Comparison of ENCODE assay signal across 26 cellular contexts in genomic region chr2:240601831-240602160, GRCh38. TPM values are rescaled to one million over a fixed set of nuclear protein-coding genes. Genes with fewer than 3 reads are reported as not detected.
DNase-seq lines count a peak whose midpoint lies in the region; ATAC-seq, FAIRE-seq and TF ChIP-seq lines count a peak whose summit lies in the region.
"Had no signal": no experiment of that assay in that cellular context is flagged by ENCODE, and none has a peak within 500 bp of the region (broad histone marks: within the 10 kb centered on the region; RNA-seq: fewer than 3 reads in every experiment).

No MANE protein-coding gene starts in this region.

- no peaks in the 10 kb centered on the region for H3K9me3 ChIP-seq in heart right ventricle
- no peaks in the 10 kb centered on the region for H3K9me3 ChIP-seq in mucosa of descending colon
- H3K9me3 ChIP-seq in upper lobe of right lung, result no peaks in the 10 kb centered on the region
- H3K9me3 ChIP-seq: Caco-2, esophagus muscularis mucosa, heart left ventricle, pancreas, SK-N-SH had no signal

- no peak overlapping the region for H3K4me3 ChIP-seq in heart right ventricle
- H3K4me3 ChIP-seq in bronchial epithelial cell (ENCODE audit: low read depth, low read length), result no peak overlapping the region
- no peak overlapping the region for H3K4me3 ChIP-seq in mucosa of descending colon
- no peak overlapping the region for H3K4me3 ChIP-seq in upper lobe of right lung
- H3K4me3 ChIP-seq: esophagus muscularis mucosa, GM23248, heart left ventricle, pancreas had no signal

- H3K27me3 ChIP-seq in heart right ventricle (no peaks in the 10 kb centered on the region), bronchial epithelial cell (ENCODE audit: control insufficient read depth, insufficient read depth, low read length) (no peaks in the 10 kb centered on the region), upper lobe of right lung (no peaks in the 10 kb centered on the region)
- H3K27me3 ChIP-seq: esophagus muscularis mucosa, heart left ventricle, pancreas had no signal

- H3K4me1 ChIP-seq in heart right ventricle, result peaks cover 0 to 18% (median 10%) of the 10 kb centered on the region in 9 donors
- peaks cover 17% of the 10 kb centered on the region for H3K4me1 ChIP-seq in mucosa of descending colon (ENCODE audit: low read depth)
- H3K4me1 ChIP-seq in upper lobe of right lung, result peaks cover 4% of the 10 kb centered on the region
- H3K4me1 ChIP-seq: Caco-2, pancreas had no signal

- ATAC-seq in Right ventricle myocardium superior (ENCODE audit: poor library complexity) (no peak), heart right ventricle (no peak), mucosa of descending colon (no peak), upper lobe of right lung (no peak), GM18502 (IDR thresholded peaks at IDR 0.05; ENCODE audit: poor library complexity, unreplicated experiment) (no peak)
- ATAC-seq: heart left ventricle, pancreas, right cardiac atrium had no signal

- H3K36me3 ChIP-seq in heart right ventricle (peaks cover 0 to 49% (median 8%) of the 10 kb centered on the region in 9 donors), bronchial epithelial cell (ENCODE audit: control insufficient read depth, insufficient read depth, low read length) (peaks cover 4% of the 10 kb centered on the region), mucosa of descending colon (ENCODE audit: low read depth) (no peaks in the 10 kb centered on the region), upper lobe of right lung (peaks cover 20% of the 10 kb centered on the region)
- H3K36me3 ChIP-seq: pancreas had no signal

- DNase-seq in Right ventricle myocardium superior (peak; percentile 29), heart right ventricle (no peak), bronchial epithelial cell (ENCODE audit: low read depth) (no peak), mucosa of descending colon (peak in 2 of 3 donors; percentile 22 to 51), upper lobe of right lung (peak; percentile 55), NK-92 (lab: John Stamatoyannopoulos, UW; ENCODE audit: unreplicated experiment) (no peak)
- DNase-seq: activated B cell treated with CpG ODN at 0.5 μM for 24 hours; C1 segment of cervical spinal cord; DND-41; foreskin fibroblast; GF-D8; GM23248; kidney glomerular epithelial cell; NCI-H2029; NCI-H526; NK-92 treated with Interleukin-12 subunit alpha and Interleukin-12 subunit beta, amount 100 ng/mL, for 24 hours; SK-N-SH; stimulated activated CD4-positive, alpha-beta T cell treated with anti-CD3 and anti-CD28 coated beads, Interleukin-12 subunit alpha, Interleukin-12 subunit beta, amount 100 ng/mL, for 4 hours; stimulated activated CD4-positive, alpha-beta T cell treated with anti-CD3 and anti-CD28 coated beads, Interleukin-2, amount 100 ng/mL, for 48 hours had no signal

- H3K27ac ChIP-seq in heart right ventricle (no peak overlapping the region), upper lobe of right lung (no peak overlapping the region)
- H3K27ac ChIP-seq: esophagus muscularis mucosa, GM23248, heart left ventricle, pancreas had no signal

- WGBS in heart right ventricle, 2 donors, result 92 to 94% methylated on average over 11 of the region's 11 CpGs

- peak; percentile 50 for FAIRE-seq in bronchial epithelial cell (lab: Jason Lieb, UNC)
- FAIRE-seq: endometrium, pancreas had no signal

- TF ChIP-seq CTCF in heart right ventricle (IDR thresholded peaks at IDR 0.05), result no peak
- no peak for TF ChIP-seq CTCF in bronchial epithelial cell (IDR thresholded peaks at IDR 0.05; ENCODE audit: insufficient read depth, low read length, severe bottlenecking)
- TF ChIP-seq CTCF in mucosa of descending colon (IDR thresholded peaks at IDR 0.05), result no peak
- TF ChIP-seq CTCF in upper lobe of right lung (IDR thresholded peaks at IDR 0.05), result no peak

- intact Hi-C loops in Right ventricle myocardium superior (cut with DNase I), result no loop called here
- intact Hi-C loops in heart right ventricle (cut with DNase I), result loop anchor here in 1 of 10 donors (5.0 kb wide), 1 partner anchor 241 kb away; no protein-coding TSS in a partner anchor
- intact Hi-C loops in mucosa of descending colon (cut with DNase I, micrococcal nuclease), result no loop called here
- intact Hi-C loops in upper lobe of right lung (cut with DNase I), result no loop called here

RNA-seq across cellular contexts. Expression of gene CAPN10, which starts 15.3 kb away (rescaled TPM):
- total RNA-seq in Right ventricle myocardium superior, result 49.7 TPM
- 10 to 100 TPM; 16.8 to 73.8 (median 21.0) TPM for total RNA-seq in heart right ventricle
- polyA plus RNA-seq in heart right ventricle, result 10 to 100 TPM; 19.1 to 89.5 TPM
- 13.4 and 22.4 TPM in 2 replicates for total RNA-seq in bronchial epithelial cell
- 10 to 100 TPM; 34.0 to 55.5 (median 40.4) TPM for total RNA-seq in mucosa of descending colon
- 31.8 TPM for total RNA-seq in upper lobe of right lung

RNA-seq across cellular contexts. Expression of gene GPR35, which starts 23.5 kb away (rescaled TPM):
- 2.0 TPM for total RNA-seq in Right ventricle myocardium superior
- 1 to 10 TPM in 4 of 10 donors, under 1 TPM in 6; 0.40 to 2.1 (median 0.86) TPM for total RNA-seq in heart right ventricle
- 1 to 10 TPM; 1.4 to 5.2 TPM for polyA plus RNA-seq in heart right ventricle
- 0.26 and 0.38 TPM in 2 replicates for total RNA-seq in bronchial epithelial cell
- 100 to 1,000 TPM in 1 of 3 donors, 10 to 100 TPM in 2; 47.1 to 132 (median 76.8) TPM for total RNA-seq in mucosa of descending colon
- total RNA-seq in upper lobe of right lung, result 3.4 TPM
- total RNA-seq: GM23248 had no signal

RNA-seq across cellular contexts. Expression of gene RNPEPL1, which starts 33.5 kb away (rescaled TPM):
- total RNA-seq in Right ventricle myocardium superior (89.5 TPM), heart right ventricle (100 to 1,000 TPM in 2 of 10 donors, 10 to 100 TPM in 8; 62.8 to 116 (median 73.3) TPM), bronchial epithelial cell (10.8 and 12.3 TPM in 2 replicates), mucosa of descending colon (100 to 1,000 TPM in 1 of 3 donors, 10 to 100 TPM in 2; 76.4 to 119 (median 76.9) TPM), upper lobe of right lung (88.6 TPM)
- polyA plus RNA-seq in heart right ventricle, result 100 to 1,000 TPM in 1 of 2 donors, 10 to 100 TPM in 1; 76.7 to 247 TPM

RNA-seq across cellular contexts. Expression of gene DUSP28, which starts 41.6 kb away (rescaled TPM):
- total RNA-seq in Right ventricle myocardium superior, result 11.5 TPM
- 10 to 100 TPM; 10.6 to 22.1 (median 15.4) TPM for total RNA-seq in heart right ventricle
- 1 to 10 TPM; 4.7 to 7.3 TPM for polyA plus RNA-seq in heart right ventricle
- total RNA-seq in bronchial epithelial cell, result 1.9 and 2.1 TPM in 2 replicates
- 1 to 10 TPM; 3.5 to 5.3 (median 4.3) TPM for total RNA-seq in mucosa of descending colon
- total RNA-seq in upper lobe of right lung, result 5.3 TPM

RNA-seq across cellular contexts. Expression of gene ANKMY1, which starts 44.0 kb away (rescaled TPM):
- 5.6 TPM for total RNA-seq in Right ventricle myocardium superior
- total RNA-seq in heart right ventricle, result 1 to 10 TPM; 3.8 to 7.8 (median 5.3) TPM
- 10 to 100 TPM in 1 of 2 donors, 1 to 10 TPM in 1; 1.9 to 15.6 TPM for polyA plus RNA-seq in heart right ventricle
- 10.8 and 15.8 TPM in 2 replicates for total RNA-seq in bronchial epithelial cell
- total RNA-seq in mucosa of descending colon, result 10 to 100 TPM; 23.0 to 32.7 (median 23.5) TPM
- 19.3 TPM for total RNA-seq in upper lobe of right lung

Comparison
In these comparisons a context has a peak if more than half of its experiments do, and no peak if none do; other contexts are left out.
1. DNase-seq: peak in Right ventricle myocardium superior (single experiment), mucosa of descending colon (2 of 3) and upper lobe of right lung (single experiment); none in heart right ventricle (0 of 2), bronchial epithelial cell (single experiment) and NK-92 (single experiment).
2. RNA of gene GPR35, which starts 23.5 kb away (total RNA-seq): 47.1 to 132 TPM in mucosa of descending colon; 3.4 TPM in upper lobe of right lung (single experiment), 2.0 TPM in Right ventricle myocardium superior (single experiment), 0.40 to 2.1 TPM in heart right ventricle and 0.26 to 0.38 TPM in bronchial epithelial cell; every median in the first group is over 10 times any median in the second.